In the genomic region with DNA sequence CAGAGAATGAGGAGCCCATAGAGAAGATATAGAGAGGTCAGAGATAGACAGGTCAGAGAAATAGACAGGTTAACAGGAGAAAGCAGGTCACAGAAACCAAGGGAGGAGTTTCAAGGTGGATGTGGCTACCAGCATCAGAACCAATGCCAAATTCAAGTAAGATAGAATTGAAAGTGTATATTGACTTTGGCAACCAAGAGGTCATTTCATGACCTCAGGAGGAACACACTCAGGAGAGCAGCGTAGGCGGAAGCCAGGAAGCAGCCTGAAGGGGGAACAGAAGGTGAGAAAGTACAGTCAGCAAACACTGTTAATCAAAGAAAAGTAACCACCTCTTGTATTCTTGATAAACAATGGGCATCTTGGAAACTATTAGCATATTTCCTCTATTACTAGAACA, we compare ENCODE assay signal across 17 cellular contexts. TPM values are rescaled to one million over a fixed set of nuclear protein-coding genes. Genes with fewer than 3 reads are reported as not detected.
DNase-seq lines count a peak whose midpoint lies in the region; ATAC-seq, FAIRE-seq and TF ChIP-seq lines count a peak whose summit lies in the region.
"Had no signal": no experiment of that assay in that cellular context is flagged by ENCODE, and none has a peak within 500 bp of the region (broad histone marks: within the 10 kb centered on the region; RNA-seq: fewer than 3 reads in every experiment).

No MANE protein-coding gene starts in this region.

- POLR2A ChIA-PET in HepG2 (lab: Yijun Ruan, JAX), result no interaction called here
- POLR2A ChIA-PET in activated CD4-positive, alpha-beta memory T cell treated with anti-CD3 and anti-CD28 coated beads for 36 hours (lab: Charles Lee), result no interaction called here

- no peaks in the 10 kb centered on the region for H3K79me2 ChIP-seq in HepG2 (ENCODE audit: insufficient read depth, low read length)

- TF ChIP-seq EP300 in HepG2 (IDR thresholded peaks at IDR 0.05; ENCODE audit: low read depth in 2 of 2, low read length in 2 of 2) (no peak), HepG2 (CRISPR knock-in tag; IDR thresholded peaks at IDR 0.05; ENCODE audit: borderline replicate concordance) (no peak), stomach (IDR thresholded peaks at IDR 0.05) (no peak)

- H3K27ac ChIP-seq in liver (ENCODE audit: low read depth in 1 of 2, low read length in 2 of 2) (no peak overlapping the region), HepG2 (ENCODE audit: extremely low read length, insufficient read depth, low read length) (no peak overlapping the region), epithelial cell of prostate (peak overlapping the region; percentile 51), stomach (no peak overlapping the region)

- H2AFZ ChIP-seq in HepG2 (ENCODE audit: low read length), result no peak overlapping the region

- TF ChIP-seq RAD21 in liver (IDR thresholded peaks at IDR 0.05) (peak in 1 of 2 donors; percentile 34), HepG2 (CRISPR knock-in tag; IDR thresholded peaks at IDR 0.05) (no peak)

- no peak overlapping the region for H3K4me2 ChIP-seq in HepG2 (ENCODE audit: low read depth, low read length)

- ATAC-seq in HepG2 (no peak), GM21717 (IDR thresholded peaks at IDR 0.05; ENCODE audit: unreplicated experiment) (no peak)

- no TSS peak for BruUV-seq in HepG2 (replicated peaks; lab: Mats Ljungman, UMichigan)

- CTCF ChIA-PET in HepG2 (lab: Yijun Ruan, JAX; ENCODE audit: low intra/inter-chr PET ratio, low total read pairs), result no interaction called here
- CTCF ChIA-PET in activated CD4-positive, alpha-beta memory T cell treated with anti-CD3 and anti-CD28 coated beads for 36 hours (lab: Charles Lee), result no interaction called here

- no peak overlapping the region for H3K27ac Mint-ChIP-seq in activated CD4-positive, alpha-beta memory T cell treated with anti-CD3 and anti-CD28 coated beads for 36 hours
- H3K27ac Mint-ChIP-seq: B cell had no signal

- no peaks in the 10 kb centered on the region for H3K9me3 ChIP-seq in liver (ENCODE audit: control insufficient read depth in 4 of 4, low read length in 3 of 4)
- no peaks in the 10 kb centered on the region for H3K9me3 ChIP-seq in HepG2 (ENCODE audit: low read length)
- H3K9me3 ChIP-seq in stomach, result no peaks in the 10 kb centered on the region

- H3K4me3 ChIP-seq in liver (ENCODE audit: low read depth in 1 of 3, low read length in 3 of 3) (no peak overlapping the region), HepG2 (replicated peaks in 1 of 3; ENCODE audit: insufficient read depth in 1 of 3, low read depth in 2 of 3, low read length in 3 of 3) (no peak overlapping the region), stomach (no peak overlapping the region)

- WGBS in liver, result 40% methylated on average over 2 of the region's 2 CpGs
- WGBS in HepG2 (ENCODE audit: low lambda C conversion rate), result 100% methylated on average over 2 of the region's 2 CpGs
- 30 to 73% (median 50%) methylated on average over 2 of the region's 2 CpGs for WGBS in stomach, 5 donors

- H4K20me1 ChIP-seq in HepG2 (ENCODE audit: insufficient read depth, low read length), result no peaks in the 10 kb centered on the region

- H3K9me3 Mint-ChIP-seq in activated CD4-positive, alpha-beta memory T cell treated with anti-CD3 and anti-CD28 coated beads for 36 hours, result no peaks in the 10 kb centered on the region
- H3K9me3 Mint-ChIP-seq: CD4-positive, alpha-beta memory T cell had no signal

- H3K4me1 Mint-ChIP-seq in activated CD4-positive, alpha-beta memory T cell treated with anti-CD3 and anti-CD28 coated beads for 36 hours (ENCODE audit: low read depth), result peaks cover 45% of the 10 kb centered on the region

- H3K27me3 ChIP-seq in liver (ENCODE audit: control insufficient read depth in 4 of 4, insufficient read depth in 4 of 4, low read length in 3 of 4) (no peaks in the 10 kb centered on the region), HepG2 (ENCODE audit: control insufficient read depth in 1 of 2, insufficient read depth in 2 of 2, low read length in 2 of 2) (no peaks in the 10 kb centered on the region), stomach (no peaks in the 10 kb centered on the region)

- no peak for FAIRE-seq in HepG2 (lab: Jason Lieb, UNC)
- FAIRE-seq: D721Med, G401.6, H1, RCC 7860 had no signal

- in situ Hi-C loops in HepG2 (cut with HindIII; ENCODE audit: extremely low pct_ligation_motif_present, low pct_unique_long_range_greater_than_20kb), result no loop called here

- no peak for DNase-seq in HepG2 (ENCODE audit: low spot score)
- DNase-seq in activated CD4-positive, alpha-beta memory T cell treated with anti-CD3 and anti-CD28 coated beads for 36 hours, result peak; percentile 34
- no peak for DNase-seq in epithelial cell of prostate (ENCODE audit: low read depth, low spot score)
- peak; percentile 29 for DNase-seq in stomach
- no peak for DNase-seq in T-helper 9 cell
- DNase-seq: CD4-positive, alpha-beta memory T cell; DMS79 treated with DMSO at 0.1 percent for 48 hours; NCI-H1436 treated with DMSO at 0.1 percent for 48 hours; NCI-H2081; NCI-H510A treated with DMSO at 0.1 percent for 48 hours had no signal

- peaks cover 39% of the 10 kb centered on the region for H3K36me3 Mint-ChIP-seq in activated CD4-positive, alpha-beta memory T cell treated with anti-CD3 and anti-CD28 coated beads for 36 hours

- no peak overlapping the region for H3K4me3 Mint-ChIP-seq in activated CD4-positive, alpha-beta memory T cell treated with anti-CD3 and anti-CD28 coated beads for 36 hours
- H3K4me3 Mint-ChIP-seq: B cell; CD4-positive, alpha-beta memory T cell had no signal

- intact Hi-C loops in HepG2 (cut with micrococcal nuclease; ENCODE audit: unreplicated experiment) (no loop called here), stomach (cut with DNase I; ENCODE audit: low total_unique reads) (no loop called here)
- intact Hi-C loops in activated CD4-positive, alpha-beta memory T cell treated with anti-CD3 and anti-CD28 coated beads for 36 hours (cut with micrococcal nuclease), result no loop called here

- H3K9ac ChIP-seq in liver (ENCODE audit: low read depth in 1 of 2, low read length in 2 of 2) (no peak overlapping the region), HepG2 (ENCODE audit: insufficient read depth, low read depth, low read length) (no peak overlapping the region)

- H3K36me3 ChIP-seq in liver (ENCODE audit: control insufficient read depth in 4 of 4, insufficient read depth in 3 of 4, low read depth in 1 of 4, low read length in 3 of 4), result peaks cover 0 to 11% (median 6%) of the 10 kb centered on the region in 4 donors
- peaks cover 7 to 41% of the 10 kb centered on the region in 2 experiments; a peak in 4 of 5 replicates for H3K36me3 ChIP-seq in HepG2 (replicated peaks in 1 of 2; ENCODE audit: control insufficient read depth in 1 of 2, insufficient read depth in 2 of 2, low read length in 2 of 2)
- peaks cover 16 to 77% (median 66%) of the 10 kb centered on the region in 4 donors for H3K36me3 ChIP-seq in stomach

- H3K4me1 ChIP-seq in liver (ENCODE audit: control insufficient read depth in 4 of 4, insufficient read depth in 4 of 4, low read length in 3 of 4) (peaks cover 5 to 13% (median 8%) of the 10 kb centered on the region in 4 donors), HepG2 (ENCODE audit: insufficient read depth, low read length) (no peaks in the 10 kb centered on the region), stomach (peaks cover 0 to 11% (median 0%) of the 10 kb centered on the region in 4 donors)

- TF ChIP-seq CTCF in liver (IDR thresholded peaks at IDR 0.05; ENCODE audit: low read depth, low read length, missing input control) (no peak), HepG2 (CRISPR knock-in tag; IDR thresholded peaks at IDR 0.05) (no peak), stomach (IDR thresholded peaks at IDR 0.05) (no peak)

- no peaks in the 10 kb centered on the region for H3K27me3 Mint-ChIP-seq in activated CD4-positive, alpha-beta memory T cell treated with anti-CD3 and anti-CD28 coated beads for 36 hours
- H3K27me3 Mint-ChIP-seq: B cell; CD4-positive, alpha-beta memory T cell had no signal

- no peak for TF ChIP-seq POLR2A in HepG2 (IDR thresholded peaks at IDR 0.05; ENCODE audit: insufficient read depth in 1 of 2, low read depth in 2 of 2, low read length in 2 of 2)
- TF ChIP-seq POLR2A in stomach (IDR thresholded peaks at IDR 0.05), result no peak

TF ChIP-seq in liver, 16 proteins besides CTCF, POLR2A, EP300 and RAD21 (continues in another document):
- TF ChIP-seq FOXA1 (IDR thresholded peaks at IDR 0.05) (peak; percentile 78), GABPA (IDR thresholded peaks at IDR 0.05 in 1 of 2, conservative IDR thresholded peaks at IDR 0.05 in 1 of 2) (peak in 1 of 2 donors; percentile 10)

TF ChIP-seq in HepG2, 621 proteins besides CTCF, POLR2A, EP300 and RAD21 (continues in another document):
- TF ChIP-seq ZNF564 (CRISPR knock-in tag; IDR thresholded peaks at IDR 0.05), result no peak
- no peak for TF ChIP-seq ZNF766 (CRISPR knock-in tag; IDR thresholded peaks at IDR 0.05; ENCODE audit: borderline replicate concordance)

RNA-seq across cellular contexts. Expression of gene ALDH8A1, which starts 33.9 kb away (rescaled TPM):
- total RNA-seq in liver (100 to 1,000 TPM in 1 of 2 donors, 10 to 100 TPM in 1; 73.0 to 255 TPM), HepG2 (2016; rRNA removed; fragmentation: Illumina TruSeq; extraction: Trizol) (3.4 and 3.6 TPM in 2 replicates), stomach (1 to 10 TPM in 1 of 5 donors, not detected in 4; 3.3 TPM)
- polyA plus RNA-seq in liver (100 to 1,000 TPM in 1 of 2 donors, 10 to 100 TPM in 1; 99.4 to 115 TPM), HepG2 (2011; rRNA removed) (0.68 and 1.1 TPM in 2 replicates), stomach (under 1 TPM in 2 of 3 donors, not detected in 1; 0.12 to 0.45 TPM)
- 0.20 and 0.26 TPM in 2 replicates for total RNA-seq in HepG2 (2016; cell fraction: cytosol; rRNA removed; fragmentation: Illumina TruSeq; extraction: Trizol; ENCODE audit: low read depth)
- 2.7 and 3.0 TPM in 2 replicates for total RNA-seq in HepG2 (2016; cell fraction: insoluble cytoplasmic fraction; rRNA removed; fragmentation: Illumina TruSeq; extraction: Trizol)
- total RNA-seq in HepG2 (2016; cell fraction: membrane; rRNA removed; fragmentation: Illumina TruSeq; extraction: Trizol), result 0.71 and 1.0 TPM in 2 replicates
- total RNA-seq in HepG2 (2016; cell fraction: nucleus; rRNA removed; fragmentation: Illumina TruSeq; extraction: Trizol), result 1.1 and 1.6 TPM in 2 replicates
- 0.32 and 0.96 TPM in 2 replicates for polyA plus RNA-seq in HepG2 (2011; cell fraction: cytosol; rRNA removed)
- polyA plus RNA-seq in HepG2 (2011; cell fraction: nucleus; rRNA removed), result 1.5 and 2.1 TPM in 2 replicates
- 0.41 and 0.99 TPM in 2 replicates for polyA plus RNA-seq in HepG2 (2012)
- polyA plus RNA-seq in HepG2 (2016; cell fraction: cytosol; fragmentation: Illumina TruSeq; extraction: Trizol; ENCODE audit: low read depth), result 0.14 and 0.19 TPM in 2 replicates
- 3.2 and 3.4 TPM in 2 replicates for polyA plus RNA-seq in HepG2 (2016; cell fraction: insoluble cytoplasmic fraction; fragmentation: Illumina TruSeq; extraction: Trizol; ENCODE audit: low read depth)
- polyA plus RNA-seq in HepG2 (2016; cell fraction: membrane; fragmentation: Illumina TruSeq; extraction: Trizol; ENCODE audit: low read depth), result 0.30 and 0.39 TPM in 2 replicates
- 1.4 and 1.6 TPM in 2 replicates for polyA plus RNA-seq in HepG2 (2016; cell fraction: nucleus; fragmentation: Illumina TruSeq; extraction: Trizol; ENCODE audit: insufficient read depth, low read depth)
- 0.40 and 0.68 TPM in 2 replicates for polyA minus RNA-seq in HepG2 (2011; rRNA and poly(A)+ RNA removed; ENCODE audit: low replicate concordance)
- polyA minus RNA-seq in HepG2 (2011; cell fraction: cytosol; rRNA and poly(A)+ RNA removed), result 0.40 TPM in 1 of 2 replicates, not detected in the other
- 3.6 and 3.7 TPM in 2 replicates for polyA minus RNA-seq in HepG2 (2011; cell fraction: nucleus; rRNA and poly(A)+ RNA removed)
- total RNA-seq in activated CD4-positive, alpha-beta memory T cell treated with anti-CD3 and anti-CD28 coated beads for 36 hours, result under 1 TPM; 0.24 to 0.81 TPM
- polyA plus RNA-seq: CD4-positive, alpha-beta memory T cell had no signal

Comparison
In these comparisons a context has a peak if more than half of its experiments do, and no peak if none do; other contexts are left out.
1. RNA of gene ALDH8A1, which starts 33.9 kb away (total RNA-seq): 73.0 to 255 TPM in liver; 0.20 to 3.6 TPM in HepG2, 0.24 to 0.81 TPM in activated CD4-positive, alpha-beta memory T cell treated with anti-CD3 and anti-CD28 coated beads for 36 hours and 3.3 TPM in stomach; every median in the first group is over 10 times any median in the second.
2. DNase-seq: peak in activated CD4-positive, alpha-beta memory T cell treated with anti-CD3 and anti-CD28 coated beads for 36 hours (single experiment) and stomach (single experiment); none in HepG2 (single experiment), epithelial cell of prostate (single experiment) and T-helper 9 cell (single experiment).